ENCODE assay signal across 12 cellular contexts in genomic region chr1:164092603-164093353, GRCh38.
DNase-seq lines count a peak whose midpoint lies in the region; ATAC-seq and TF ChIP-seq lines count a peak whose summit lies in the region.
"Had no signal": no experiment of that assay in that cellular context is flagged by ENCODE, and none has a peak within 500 bp of the region (broad histone marks: within the 10 kb centered on the region; RNA-seq: fewer than 3 reads in every experiment).

No MANE protein-coding gene starts in this region.

- H3K4me2 ChIP-seq in KMS-11, result no peak overlapping the region
- no peak overlapping the region for H3K4me2 ChIP-seq in smooth muscle cell

- H3K9me3 Mint-ChIP-seq in activated naive CD4-positive, alpha-beta T cell treated with anti-CD3 and anti-CD28 coated beads for 36 hours, result peaks cover 10% of the 10 kb centered on the region
- peaks cover 14% of the 10 kb centered on the region for H3K9me3 Mint-ChIP-seq in activated naive CD4-positive, alpha-beta T cell treated with anti-CD3 and anti-CD28 coated beads, Interleukin-2, amount 10 ng/mL, durations not matched to agents 7 days and 5 days

- no peaks in the 10 kb centered on the region for H3K9me3 ChIP-seq in smooth muscle cell (replicated peaks; ENCODE audit: low read depth)

- H3K9ac ChIP-seq in KMS-11, result no peak overlapping the region
- no peak overlapping the region for H3K9ac ChIP-seq in smooth muscle cell (ENCODE audit: low read depth)

- H3K79me2 ChIP-seq in KMS-11 (ENCODE audit: insufficient read depth, low read depth) (no peaks in the 10 kb centered on the region), smooth muscle cell (ENCODE audit: low read depth) (no peaks in the 10 kb centered on the region)

- no peak overlapping the region for H3K27ac ChIP-seq in KMS-11
- H3K27ac ChIP-seq in brain microvascular endothelial cell, result no peak overlapping the region
- H3K27ac ChIP-seq in smooth muscle cell (ENCODE audit: low read depth), result no peak overlapping the region
- H3K27ac ChIP-seq: HL-60 had no signal

- no peaks in the 10 kb centered on the region for H3K4me1 Mint-ChIP-seq in activated naive CD4-positive, alpha-beta T cell treated with anti-CD3 and anti-CD28 coated beads for 36 hours (ENCODE audit: low read depth)
- no peaks in the 10 kb centered on the region for H3K4me1 Mint-ChIP-seq in activated naive CD4-positive, alpha-beta T cell treated with anti-CD3 and anti-CD28 coated beads, Interleukin-2, amount 10 ng/mL, durations not matched to agents 7 days and 5 days

- TF ChIP-seq CTCF in KMS-11 (conservative IDR thresholded peaks at IDR 0.05; ENCODE audit: low read depth, low read length) (peak; percentile 61), brain microvascular endothelial cell (IDR thresholded peaks at IDR 0.05; ENCODE audit: low read depth, low read length, missing control alignments) (peak; percentile 21), smooth muscle cell (IDR thresholded peaks at IDR 0.05; ENCODE audit: borderline replicate concordance, insufficient read depth, poor library complexity, severe bottlenecking) (peak; percentile 15)

- no peaks in the 10 kb centered on the region for H3K36me3 ChIP-seq in KMS-11 (ENCODE audit: insufficient read depth)
- no peaks in the 10 kb centered on the region for H3K36me3 ChIP-seq in brain microvascular endothelial cell (replicated peaks)
- H3K36me3 ChIP-seq in smooth muscle cell (ENCODE audit: low read depth), result no peaks in the 10 kb centered on the region

- ATAC-seq in activated CD4-positive, CD25-positive, alpha-beta regulatory T cell treated with anti-CD3 and anti-CD28 coated beads, Interleukin-2, amount 50 U/mL, for 24 hours, result no peak
- ATAC-seq in HG03045 (IDR thresholded peaks at IDR 0.05; ENCODE audit: unreplicated experiment), result no peak
- ATAC-seq: effector memory CD8-positive, alpha-beta T cell had no signal

- H3K27me3 ChIP-seq in KMS-11 (ENCODE audit: insufficient read depth, low read depth) (no peaks in the 10 kb centered on the region), brain microvascular endothelial cell (replicated peaks) (no peaks in the 10 kb centered on the region), smooth muscle cell (ENCODE audit: low read depth) (no peaks in the 10 kb centered on the region)

- no peaks in the 10 kb centered on the region for H3F3A ChIP-seq in smooth muscle cell (ENCODE audit: low read depth)

- H3K4me3 Mint-ChIP-seq in activated naive CD4-positive, alpha-beta T cell treated with anti-CD3 and anti-CD28 coated beads for 36 hours, result no peak overlapping the region
- no peak overlapping the region for H3K4me3 Mint-ChIP-seq in activated naive CD4-positive, alpha-beta T cell treated with anti-CD3 and anti-CD28 coated beads, Interleukin-2, amount 10 ng/mL, durations not matched to agents 7 days and 5 days
- H3K4me3 Mint-ChIP-seq: effector memory CD8-positive, alpha-beta T cell had no signal

- in situ Hi-C loops in brain microvascular endothelial cell (cut with HindIII; ENCODE audit: low pct_ligation_motif_present, low sequenced_read_pairs), result no loop called here

- no peaks in the 10 kb centered on the region for H3K27me3 Mint-ChIP-seq in activated naive CD4-positive, alpha-beta T cell treated with anti-CD3 and anti-CD28 coated beads for 36 hours (ENCODE audit: low read depth)
- H3K27me3 Mint-ChIP-seq in activated naive CD4-positive, alpha-beta T cell treated with anti-CD3 and anti-CD28 coated beads, Interleukin-2, amount 10 ng/mL, durations not matched to agents 7 days and 5 days, result no peaks in the 10 kb centered on the region
- H3K27me3 Mint-ChIP-seq: effector memory CD8-positive, alpha-beta T cell had no signal

- H2AFZ ChIP-seq in KMS-11 (ENCODE audit: low read depth), result no peak overlapping the region
- H2AFZ ChIP-seq in smooth muscle cell (ENCODE audit: low read depth), result no peak overlapping the region

- H3K36me3 Mint-ChIP-seq in activated naive CD4-positive, alpha-beta T cell treated with anti-CD3 and anti-CD28 coated beads for 36 hours (ENCODE audit: low read depth), result no peaks in the 10 kb centered on the region
- H3K36me3 Mint-ChIP-seq in activated naive CD4-positive, alpha-beta T cell treated with anti-CD3 and anti-CD28 coated beads, Interleukin-2, amount 10 ng/mL, durations not matched to agents 7 days and 5 days, result no peaks in the 10 kb centered on the region

- H3K27ac Mint-ChIP-seq in activated naive CD4-positive, alpha-beta T cell treated with anti-CD3 and anti-CD28 coated beads for 36 hours, result no peak overlapping the region
- H3K27ac Mint-ChIP-seq in activated naive CD4-positive, alpha-beta T cell treated with anti-CD3 and anti-CD28 coated beads, Interleukin-2, amount 10 ng/mL, durations not matched to agents 7 days and 5 days, result no peak overlapping the region
- H3K27ac Mint-ChIP-seq: effector memory CD8-positive, alpha-beta T cell had no signal

- WGBS in smooth muscle cell (ENCODE audit: low lambda C conversion rate), result 84% methylated on average over 4 of the region's 4 CpGs

- H3K4me1 ChIP-seq in KMS-11 (ENCODE audit: low read depth, poor library complexity, severe bottlenecking) (no peaks in the 10 kb centered on the region), smooth muscle cell (ENCODE audit: low read depth) (no peaks in the 10 kb centered on the region)

- peak; percentile 6 for DNase-seq in activated naive CD4-positive, alpha-beta T cell treated with anti-CD3 and anti-CD28 coated beads for 36 hours
- DNase-seq in activated naive CD4-positive, alpha-beta T cell treated with anti-CD3 and anti-CD28 coated beads, Interleukin-2, amount 10 ng/mL, durations not matched to agents 7 days and 5 days, result no peak
- DNase-seq in brain microvascular endothelial cell (no peak), smooth muscle cell (lab: John Stamatoyannopoulos, UW; ENCODE audit: unreplicated experiment) (no peak), cerebellar nuclear complex (lab: John Stamatoyannopoulos, UW) (no peak)
- DNase-seq: C1 segment of cervical spinal cord; effector memory CD8-positive, alpha-beta T cell; NCI-H187 treated with DMSO at 0.1 percent for 48 hours had no signal

- CTCF ChIA-PET in activated naive CD4-positive, alpha-beta T cell treated with anti-CD3 and anti-CD28 coated beads for 36 hours (lab: Charles Lee), result no interaction called here
- CTCF ChIA-PET in activated naive CD4-positive, alpha-beta T cell treated with anti-CD3 and anti-CD28 coated beads, Interleukin-2, amount 10 ng/mL, durations not matched to agents 7 days and 5 days (lab: Charles Lee), result no interaction called here

- intact Hi-C loops in activated naive CD4-positive, alpha-beta T cell treated with anti-CD3 and anti-CD28 coated beads for 36 hours (cut with micrococcal nuclease), result no loop called here

- H3K4me3 ChIP-seq in KMS-11 (IDR thresholded peaks at IDR 0.05; ENCODE audit: insufficient read depth, low read depth, low read length) (no peak overlapping the region), brain microvascular endothelial cell (ENCODE audit: low read depth, low read length) (no peak overlapping the region), smooth muscle cell (no peak overlapping the region)

- H4K20me1 ChIP-seq in KMS-11 (ENCODE audit: insufficient read depth) (no peaks in the 10 kb centered on the region), smooth muscle cell (ENCODE audit: low read depth) (no peaks in the 10 kb centered on the region)
